9 cellular contexts compared by ENCODE assay signal in genomic region chr7:112788778-112789343, GRCh38. TPM values are rescaled to one million over a fixed set of nuclear protein-coding genes. Genes with fewer than 3 reads are reported as not detected.
DNase-seq lines count a peak whose midpoint lies in the region; ATAC-seq, FAIRE-seq and TF ChIP-seq lines count a peak whose summit lies in the region.
"Had no signal": no experiment of that assay in that cellular context is flagged by ENCODE, and none has a peak within 500 bp of the region (broad histone marks: within the 10 kb centered on the region; RNA-seq: fewer than 3 reads in every experiment).

No MANE protein-coding gene starts in this region.

- H3K4me1 Mint-ChIP-seq in CD8-positive, alpha-beta memory T cell: peaks cover 42 to 56% (median 55%) of the 10 kb centered on the region in 3 donors

- H3K4me3 ChIP-seq in CD8-positive, alpha-beta memory T cell (ENCODE audit: low read length): peak overlapping the region; percentile 92
- peak overlapping the region in 3 of 4 experiments; percentile 72 to 89 (median 88); a peak in 4 of 8 replicates for H3K4me3 ChIP-seq in H1 (ENCODE audit: extremely low read depth in 1 of 4, insufficient read depth in 2 of 4, low read depth in 3 of 4, low read length in 4 of 4)
- peak overlapping the region; percentile 74 for H3K4me3 ChIP-seq in ovary

- peaks cover 0 to 10% of the 10 kb centered on the region in 2 experiments; a peak in 1 of 4 replicates for H3K79me2 ChIP-seq in H1 (ENCODE audit: control insufficient read depth in 1 of 2, insufficient read depth in 2 of 2, low read length in 2 of 2)

- no peaks in the 10 kb centered on the region; the same call in 1 of the 2 replicates for H3K79me1 ChIP-seq in H1 (ENCODE audit: low read depth, low read length)

- H3K23me2 ChIP-seq in H1 (ENCODE audit: low read depth, low read length): peaks cover 5% of the 10 kb centered on the region

- no peak overlapping the region for H3K9ac ChIP-seq in H1 (replicated peaks in 1 of 4; ENCODE audit: extremely low read depth in 1 of 4, low read depth in 3 of 4, low read length in 3 of 4)

- H2BK120ac ChIP-seq in H1 (replicated peaks; ENCODE audit: low read depth, low read length): no peak overlapping the region

- peaks cover 22% of the 10 kb centered on the region for H3K4me1 ChIP-seq in CD8-positive, alpha-beta memory T cell (ENCODE audit: insufficient read depth, low read length)
- peaks cover 0 to 1% (median 0%) of the 10 kb centered on the region in 4 experiments; a peak in 4 of 7 replicates for H3K4me1 ChIP-seq in H1 (replicated peaks in 1 of 4; ENCODE audit: control insufficient read depth in 3 of 4, insufficient read depth in 4 of 4, low read length in 3 of 4)
- peaks cover 5% of the 10 kb centered on the region for H3K4me1 ChIP-seq in ovary (ENCODE audit: insufficient read depth)

- TF ChIP-seq EP300 in H1 (IDR thresholded peaks at IDR 0.05; ENCODE audit: borderline replicate concordance in 1 of 2, low read depth in 2 of 2, low read length in 2 of 2) (no peak), ovary (IDR thresholded peaks at IDR 0.05) (no peak)

- POLR2A ChIA-PET in CD8-positive, alpha-beta memory T cell (lab: Charles Lee): no interaction called here
- POLR2A ChIA-PET in H1 (lab: Charles Lee; ENCODE audit: partially characterized antibody): interaction anchor here (0.8 to 2.0 kb wide), 6 partner anchors 9 to 231 kb away, joined by 3 to 6 read pairs (median 3); no protein-coding TSS in a partner anchor

- CTCF ChIA-PET in CD8-positive, alpha-beta memory T cell (lab: Charles Lee): no interaction called here
- CTCF ChIA-PET in H1 (lab: Charles Lee; ENCODE audit: partially characterized antibody): interaction anchor here (1.4 kb wide), 1 partner anchor 80 kb away, joined by 4 read pairs; no protein-coding TSS in a partner anchor

- peak overlapping the region; percentile 77 to 81 for H3K4me2 ChIP-seq in H1 (ENCODE audit: insufficient read depth in 1 of 2, low read depth in 2 of 2, low read length in 2 of 2)

- H3K27me3 ChIP-seq in CD8-positive, alpha-beta memory T cell (ENCODE audit: insufficient read depth, low read length, poor library complexity, severe bottlenecking): no peaks in the 10 kb centered on the region
- H3K27me3 ChIP-seq in H1 (replicated peaks in 1 of 4; ENCODE audit: control insufficient read depth in 3 of 4, extremely low read depth in 1 of 4, insufficient read depth in 3 of 4, low read length in 3 of 4) (no peaks in the 10 kb centered on the region; a peak in 1 of 7 replicates), ovary (no peaks in the 10 kb centered on the region)

- no peak for TF ChIP-seq RAD21 in H1 (IDR thresholded peaks at IDR 0.05 in 1 of 2, conservative IDR thresholded peaks at IDR 0.05 in 1 of 2; ENCODE audit: low read depth in 2 of 2, low read length in 2 of 2)

- H3K4me3 Mint-ChIP-seq in CD8-positive, alpha-beta memory T cell: peak overlapping the region; percentile 88 to 95 (median 93)

- H3K36me3 ChIP-seq in CD8-positive, alpha-beta memory T cell (ENCODE audit: insufficient read depth, low read length): peaks cover 6% of the 10 kb centered on the region
- H3K36me3 ChIP-seq in H1 (ENCODE audit: control insufficient read depth in 2 of 4, insufficient read depth in 4 of 4, low read length in 3 of 4) (peaks cover 0 to 2% (median 0%) of the 10 kb centered on the region in 4 experiments; a peak in 1 of 8 replicates), ovary (no peaks in the 10 kb centered on the region)

- H3K9me3 Mint-ChIP-seq in CD8-positive, alpha-beta memory T cell: no peaks in the 10 kb centered on the region

- H3K27ac ChIP-seq in CD8-positive, alpha-beta memory T cell (ENCODE audit: low read depth, low read length): peak overlapping the region; percentile 81
- H3K27ac ChIP-seq in H1 (ENCODE audit: low read depth, low read length) (no peak overlapping the region), ovary (no peak overlapping the region)

- H3K23ac ChIP-seq in H1 (ENCODE audit: insufficient read length): no peak overlapping the region

- H2BK15ac ChIP-seq in H1 (ENCODE audit: low read length): no peak overlapping the region

- ATAC-seq in GM18517 (IDR thresholded peaks at IDR 0.05; ENCODE audit: unreplicated experiment) (no peak), HG02884 (IDR thresholded peaks at IDR 0.05; ENCODE audit: unreplicated experiment) (no peak)
- ATAC-seq: Panc1 had no signal

- no peak overlapping the region for H3K14ac ChIP-seq in H1 (ENCODE audit: insufficient read length)

- no peak overlapping the region for H4K5ac ChIP-seq in H1 (ENCODE audit: insufficient read length, low read depth, low read length)

- H2BK5ac ChIP-seq in H1 (ENCODE audit: low read depth, low read length): no peak overlapping the region

- no peak overlapping the region for H2AK5ac ChIP-seq in H1 (ENCODE audit: low read depth, low read length)

- H3K56ac ChIP-seq in H1 (replicated peaks; ENCODE audit: insufficient read length, low read depth, low read length): no peak overlapping the region

- DNase-seq in CD8-positive, alpha-beta memory T cell: no peak
- peak; percentile 28 for DNase-seq in NCI-H69 (lab: John Stamatoyannopoulos, UW)
- DNase-seq in H1 (ENCODE audit: low read depth in 1 of 2, low spot score in 2 of 2): no peak
- no peak for DNase-seq in ovary
- DNase-seq in stimulated activated CD4-positive, alpha-beta T cell treated with anti-CD3 and anti-CD28 coated beads, Interleukin-4, amount 100 ng/mL, for 24 hours: no peak
- no peak for DNase-seq in NCI-H2171 treated with DMSO at 0.1 percent for 48 hours (lab: John Stamatoyannopoulos, UW)

- H3K18ac ChIP-seq in H1 (ENCODE audit: extremely low read depth, low read length): no peak overlapping the region

- H3K4ac ChIP-seq in H1 (replicated peaks; ENCODE audit: insufficient read length, low read depth, low read length): no peak overlapping the region

- H3K9me3 ChIP-seq in CD8-positive, alpha-beta memory T cell (ENCODE audit: low read length): no peaks in the 10 kb centered on the region
- no peaks in the 10 kb centered on the region for H3K9me3 ChIP-seq in H1 (ENCODE audit: insufficient read depth in 2 of 2, low read depth in 1 of 2, low read length in 1 of 2)
- no peaks in the 10 kb centered on the region for H3K9me3 ChIP-seq in ovary

- no peak overlapping the region for H2BK20ac ChIP-seq in H1 (ENCODE audit: low read length)

- TF ChIP-seq CTCF in H1 (IDR thresholded peaks at IDR 0.05; ENCODE audit: control extremely low read depth in 1 of 3, insufficient read depth in 1 of 3, low read depth in 1 of 3, low read length in 3 of 3) (no peak), ovary (IDR thresholded peaks at IDR 0.05) (no peak)

- intact Hi-C loops in ovary (cut with DNase I): no loop called here

- 82% methylated on average over 3 of the region's 3 CpGs; no CpG with 5 or more reads in 1 of the 2 experiments for WGBS in H1 (ENCODE audit: extremely low coverage in 1 of 2, insufficient coverage in 1 of 2, insufficient read length in 1 of 2, insufficient replicate concordance in 2 of 2, low coverage in 1 of 2, low lambda C conversion rate in 2 of 2, missing lambda C conversion rate in 1 of 2), 2 experiments
- 79 to 84% (median 82%) methylated on average over 3 of the region's 3 CpGs for WGBS in ovary, 3 donors

- H3K36me3 Mint-ChIP-seq in CD8-positive, alpha-beta memory T cell: peaks cover 4 to 23% (median 8%) of the 10 kb centered on the region in 3 donors

- peak overlapping the region; percentile 9 to 94 (median 82) for H3K27ac Mint-ChIP-seq in CD8-positive, alpha-beta memory T cell

- no peaks in the 10 kb centered on the region for H4K20me1 ChIP-seq in H1 (replicated peaks in 1 of 2; ENCODE audit: control insufficient read depth in 1 of 2, insufficient read depth in 2 of 2, low read length in 2 of 2)

- TF ChIP-seq POLR2A in H1 (IDR thresholded peaks at IDR 0.05; ENCODE audit: control extremely low read depth in 1 of 2, low read depth in 2 of 2, low read length in 2 of 2) (no peak), ovary (IDR thresholded peaks at IDR 0.05) (no peak)

- no peak overlapping the region for H2BK12ac ChIP-seq in H1 (ENCODE audit: low read depth, low read length)

- no peaks in the 10 kb centered on the region for H3K27me3 Mint-ChIP-seq in CD8-positive, alpha-beta memory T cell

- no peak overlapping the region for H2AFZ ChIP-seq in H1 (ENCODE audit: low read length)

- FAIRE-seq in H1 (lab: Jason Lieb, UNC): no peak

- no peak overlapping the region for H4K8ac ChIP-seq in H1 (ENCODE audit: extremely low read depth, insufficient read depth, low read length)

- no peak overlapping the region for H4K91ac ChIP-seq in H1 (replicated peaks; ENCODE audit: insufficient read length, low read length)

TF ChIP-seq in H1, 55 proteins besides CTCF, POLR2A, EP300 and RAD21 (continues in another document):
- TF ChIP-seq SP4 (IDR thresholded peaks at IDR 0.05; ENCODE audit: low read length) (no peak), SRF (IDR thresholded peaks at IDR 0.05; ENCODE audit: low read depth, low read length) (no peak), CTBP2 (IDR thresholded peaks at IDR 0.05; ENCODE audit: borderline replicate concordance, insufficient read depth, insufficient read length, low read length) (no peak), JUND (IDR thresholded peaks at IDR 0.05; ENCODE audit: low read length) (no peak), FOSL1 (IDR thresholded peaks at IDR 0.05; ENCODE audit: insufficient read depth, low read depth, low read length) (no peak), CHD2 (IDR thresholded peaks at IDR 0.05; ENCODE audit: low read length) (no peak), POU5F1 (IDR thresholded peaks at IDR 0.05; ENCODE audit: low read depth, low read length) (no peak), SAP30 (IDR thresholded peaks at IDR 0.05; ENCODE audit: insufficient read depth, insufficient replicate concordance, low read length) (no peak), PHF8 (conservative IDR thresholded peaks at IDR 0.05; ENCODE audit: low read depth, low read length) (no peak), NANOG (IDR thresholded peaks at IDR 0.05; ENCODE audit: insufficient read depth, low read depth, low read length, poor library complexity, severe bottlenecking) (no peak), HDAC2 (IDR thresholded peaks at IDR 0.05; ENCODE audit: borderline replicate concordance in 1 of 2, low read depth in 2 of 2, low read length in 2 of 2) (no peak)

RNA-seq across cellular contexts. Expression of gene TMEM168, which starts 1.3 kb away (rescaled TPM):
- total RNA-seq in CD8-positive, alpha-beta memory T cell: 10 to 100 TPM; 15.4 to 18.2 TPM
- polyA plus RNA-seq in CD8-positive, alpha-beta memory T cell: 4.7 TPM
- 9.9 and 11.1 TPM in 2 replicates for total RNA-seq in H1 (2021; fragmentation: NEBNext Ultra II Directional; extraction: Animal tissue kit (Norgen Biotek cat#: 25700))
- 8.3 and 8.9 TPM in 2 replicates for polyA plus RNA-seq in H1 (2011; rRNA removed)
- polyA plus RNA-seq in H1 (2011; cell fraction: cytosol; rRNA removed): 11.1 TPM
- polyA plus RNA-seq in H1 (2011; cell fraction: nucleus; rRNA removed): 9.6 TPM
- polyA plus RNA-seq in H1 (2012, experiment 1 of 2): 9.4 to 13.5 TPM (median 9.8 TPM) in 4 replicates
- 0.87 TPM for polyA plus RNA-seq in H1 (2012, experiment 2 of 2)
- polyA plus RNA-seq in H1 (2013, experiment 1 of 2): 8.6 TPM
- polyA plus RNA-seq in H1 (2013, experiment 2 of 2): 8.7 TPM
- 22.0 and 26.8 TPM in 2 replicates for polyA minus RNA-seq in H1 (2011; rRNA and poly(A)+ RNA removed)
- polyA minus RNA-seq in H1 (2011; cell fraction: cytosol; rRNA and poly(A)+ RNA removed): 9.6 TPM
- 17.8 TPM for polyA minus RNA-seq in H1 (2011; cell fraction: nucleus; rRNA and poly(A)+ RNA removed)
- 10 to 100 TPM; 13.4 to 30.1 (median 23.0) TPM for total RNA-seq in ovary
- 10 to 100 TPM in 1 of 2 donors, 1 to 10 TPM in 1; 9.3 to 17.3 TPM for polyA plus RNA-seq in ovary
